Comparison of ENCODE assay signal across 9 cellular contexts in the genomic region with DNA sequence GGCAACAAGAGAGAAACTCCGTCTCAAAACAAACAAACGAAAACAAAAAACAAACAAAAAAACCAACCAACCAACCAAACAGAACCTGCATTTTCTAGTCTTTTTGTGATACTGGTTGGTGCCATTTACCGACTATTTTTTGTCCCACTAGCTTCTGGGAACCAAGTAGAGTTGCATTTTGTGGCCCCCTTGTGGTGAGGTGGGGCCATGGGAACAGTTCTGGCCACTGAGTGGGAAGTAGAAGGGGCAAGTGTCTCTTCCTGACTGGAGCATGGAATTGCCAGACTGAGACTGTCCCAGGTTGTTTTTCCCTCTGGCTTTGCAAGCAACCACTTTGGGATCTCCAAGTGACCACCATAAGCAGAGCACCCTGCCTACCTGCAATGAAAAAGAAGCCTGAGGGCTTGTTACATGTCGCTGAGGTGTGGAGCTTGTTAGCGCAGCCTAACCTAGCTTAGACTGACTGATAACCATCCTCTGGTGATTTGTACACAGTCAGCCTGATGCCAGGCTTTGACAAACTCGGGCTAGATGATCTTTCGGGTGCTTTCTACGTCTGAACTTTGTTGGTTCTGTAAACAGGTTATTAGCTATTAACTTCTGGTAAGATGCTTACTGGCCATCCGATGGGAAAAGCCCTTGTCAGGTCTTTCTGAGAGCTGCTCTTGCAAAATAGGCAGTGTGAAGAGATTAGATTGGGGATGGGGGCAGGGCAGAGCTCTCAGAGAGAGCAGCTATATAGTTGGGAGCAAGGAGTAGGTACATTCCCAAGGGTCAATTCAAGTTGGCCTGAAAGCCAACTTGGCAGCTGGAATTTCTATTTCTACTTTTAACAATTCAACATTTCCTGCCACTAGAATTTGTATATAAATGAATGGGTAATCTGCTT.
A peak's percentile ranks its signal among the peaks of the same experiment; 100 is the strongest.
DNase-seq lines count a peak whose midpoint lies in the region; ATAC-seq, FAIRE-seq and TF ChIP-seq lines count a peak whose summit lies in the region.
"Had no signal": no experiment of that assay in that cellular context is flagged by ENCODE, and none has a peak within 500 bp of the region (broad histone marks: within the 10 kb centered on the region; RNA-seq: fewer than 3 reads in every experiment).

No MANE protein-coding gene starts in this region.

- DNase-seq in SIG-M5 treated with dmso at 0.1 percent for 504 hours (lab: John Stamatoyannopoulos, UW; ENCODE audit: unreplicated experiment) (peak; percentile 42), SIG-M5 (lab: John Stamatoyannopoulos, UW) (no peak), NB4 (ENCODE audit: low read depth) (peak; percentile 40), GM12878 (ENCODE audit: low read depth, low spot score) (no peak), mucosa of descending colon (peak in 2 of 3 donors; percentile 50 to 65), superior temporal gyrus (ENCODE audit: extremely low spot score) (no peak)

- no peaks in the 10 kb centered on the region for H3K79me2 ChIP-seq in GM12878 (ENCODE audit: control insufficient read depth, insufficient read depth, low read length)

- H3K27me3 ChIP-seq in GM12878 (replicated peaks in 1 of 2; ENCODE audit: control insufficient read depth in 2 of 2, insufficient read depth in 2 of 2, low read length in 1 of 2): peaks cover 0 to 2% of the 10 kb centered on the region in 2 experiments; a peak in 2 of 4 replicates

- FAIRE-seq in GM12878 (lab: Jason Lieb, UNC): peak; percentile 62
- FAIRE-seq: colon had no signal

- RAD21 ChIA-PET in GM12878 (lab: Charles Lee; ENCODE audit: unreplicated experiment): interaction anchor here (0.8 to 3.6 kb wide), 11 partner anchors 12 to 339 kb away, joined by 3 to 70 read pairs (median 3); no protein-coding TSS in a partner anchor

- H3K4me2 ChIP-seq in GM12878 (ENCODE audit: control insufficient read depth, insufficient read depth): no peak overlapping the region

- no peak for TF ChIP-seq EP300 in GM12878 (IDR thresholded peaks at IDR 0.05; ENCODE audit: borderline replicate concordance in 1 of 2, control insufficient read depth in 1 of 2, low read depth in 2 of 2, low read length in 2 of 2)

- TF ChIP-seq POLR2A in NB4 (IDR thresholded peaks at IDR 0.05; ENCODE audit: extremely low read depth, insufficient read length) (no peak), GM12878 (IDR thresholded peaks at IDR 0.05; ENCODE audit: low read depth, low read length) (no peak)

- no peaks in the 10 kb centered on the region for H3K9me3 ChIP-seq in GM12878 (replicated peaks; ENCODE audit: control insufficient read depth, insufficient read depth, low read length)
- H3K9me3 ChIP-seq in mucosa of descending colon: no peaks in the 10 kb centered on the region

- CTCF ChIA-PET in GM12878 (lab: Yijun Ruan, JAX): interaction anchor here (0.6 to 7.5 kb wide), 37 partner anchors 9 to 1190 kb away, joined by 3 to 205 read pairs (median 5); a partner anchor contains a TSS

- TF ChIP-seq CTCF in NB4 (IDR thresholded peaks at IDR 0.05; ENCODE audit: low read depth, low read length) (peak; percentile 84), GM12878 (IDR thresholded peaks at IDR 0.05 in 2 of 3, conservative IDR thresholded peaks at IDR 0.05 in 1 of 3; ENCODE audit: control insufficient read depth in 2 of 3, extremely low read depth in 1 of 3, insufficient read depth in 1 of 3, low read depth in 3 of 3, low read length in 3 of 3) (peak; percentile 72 to 81 (median 80)), mucosa of descending colon (IDR thresholded peaks at IDR 0.05) (no peak)

- BruUV-seq in GM12878 (replicated peaks; lab: Mats Ljungman, UMichigan): no TSS peak

- H3K36me3 ChIP-seq in GM12878 (ENCODE audit: control insufficient read depth in 2 of 2, insufficient read depth in 2 of 2, low read length in 1 of 2): no peaks in the 10 kb centered on the region
- no peaks in the 10 kb centered on the region for H3K36me3 ChIP-seq in mucosa of descending colon (ENCODE audit: low read depth)

- H3K27ac ChIP-seq in GM12878 (ENCODE audit: control insufficient read depth, insufficient read depth): no peak overlapping the region

- ATAC-seq in GM21528 (IDR thresholded peaks at IDR 0.05; ENCODE audit: low FRiP score, unreplicated experiment): peak; percentile 63
- ATAC-seq in GM12878: peak; percentile 93
- ATAC-seq in mucosa of descending colon: peak; percentile 65
- no peak for ATAC-seq in GM19455 (IDR thresholded peaks at IDR 0.05; ENCODE audit: unreplicated experiment)

- peak; percentile 83 for TF ChIP-seq RAD21 in GM12878 (IDR thresholded peaks at IDR 0.05; ENCODE audit: insufficient read depth, low read depth, low read length)

- POLR2A ChIA-PET in GM12878 (lab: Charles Lee): interaction anchor here (1.0 kb wide), 1 partner anchor 231 kb away, joined by 3 read pairs; no protein-coding TSS in a partner anchor

- H3K4me3 ChIP-seq in NB4 (ENCODE audit: low read depth, low read length): no peak overlapping the region
- H3K4me3 ChIP-seq in GM12878: no peak overlapping the region
- H3K4me3 ChIP-seq in mucosa of descending colon: no peak overlapping the region

- in situ Hi-C loops in GM12878 (cut with MboI): no loop called here

- no peaks in the 10 kb centered on the region for H3K4me1 ChIP-seq in GM12878 (ENCODE audit: control insufficient read depth, insufficient read depth, low read length)
- no peaks in the 10 kb centered on the region for H3K4me1 ChIP-seq in mucosa of descending colon (ENCODE audit: low read depth)

- SMC1A ChIA-PET in GM12878 (lab: Charles Lee; ENCODE audit: uncharacterized antibody, unreplicated experiment): interaction anchor here (0.6 to 4.8 kb wide), 20 partner anchors 9 to 372 kb away, joined by 3 to 84 read pairs (median 4); a partner anchor contains a TSS

- H3K9ac ChIP-seq in GM12878 (ENCODE audit: control insufficient read depth, insufficient read depth, low read length): no peak overlapping the region

- WGBS in GM12878 (ENCODE audit: insufficient coverage, insufficient replicate concordance, low lambda C conversion rate, missing lambda C conversion rate): 36% methylated on average over 9 of the region's 9 CpGs

- intact Hi-C loops in GM12878 (cut with micrococcal nuclease; ENCODE audit: unreplicated experiment): loop anchor here (1.0 kb wide), 2 partner anchors 127 to 232 kb away; no protein-coding TSS in a partner anchor
- intact Hi-C loops in mucosa of descending colon (cut with DNase I, micrococcal nuclease): no loop called here

- no peak overlapping the region for H2AFZ ChIP-seq in GM12878 (ENCODE audit: control insufficient read depth, low read depth, low read length)

- no peaks in the 10 kb centered on the region for H4K20me1 ChIP-seq in GM12878 (ENCODE audit: control insufficient read depth, insufficient read depth)

TF ChIP-seq in GM12878, 131 proteins besides CTCF, POLR2A, EP300 and RAD21:
- TF ChIP-seq SMC3 (IDR thresholded peaks at IDR 0.05; ENCODE audit: borderline replicate concordance, low read length) (peak; percentile 88), SUPT20H (IDR thresholded peaks at IDR 0.05; ENCODE audit: borderline replicate concordance, control insufficient read depth, low read depth, low read length) (no peak), YY1 (IDR thresholded peaks at IDR 0.05; ENCODE audit: low read depth, low read length) (0 out of 2 replicates have a peak, but pooled peaks have one; percentile 31), IRF4 (IDR thresholded peaks at IDR 0.05; ENCODE audit: low read depth, low read length) (no peak)

Comparison
In these comparisons a context has a peak if more than half of its experiments do, and no peak if none do; other contexts are left out.
1. DNase-seq: peak in SIG-M5 treated with dmso at 0.1 percent for 504 hours (single experiment), NB4 (single experiment) and mucosa of descending colon (2 of 3); none in SIG-M5 (single experiment), GM12878 (single experiment) and superior temporal gyrus (single experiment).